Comparison of ENCODE assay signal across 29 cellular contexts in the genomic region with DNA sequence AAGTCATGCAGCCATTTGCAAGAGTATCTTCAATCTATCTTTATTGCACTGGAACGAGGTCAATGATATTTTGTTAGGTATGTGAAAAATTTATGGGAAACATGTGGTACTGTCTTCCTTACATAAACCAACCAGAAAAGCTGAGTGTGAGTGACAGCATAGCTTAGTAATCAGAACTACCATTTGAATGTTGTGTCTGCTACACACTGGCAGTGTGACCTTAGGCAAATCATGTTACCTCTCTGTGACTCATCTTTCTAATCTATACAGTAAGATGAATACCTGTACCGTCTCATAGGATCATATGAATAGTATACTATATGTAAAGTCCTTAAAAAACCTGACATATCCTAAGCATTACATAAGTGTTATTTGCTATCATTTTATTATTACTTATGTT.
"Had no signal": no experiment of that assay in that cellular context is flagged by ENCODE, and none has a peak within 500 bp of the region (broad histone marks: within the 10 kb centered on the region; RNA-seq: fewer than 3 reads in every experiment).

No MANE protein-coding gene starts in this region.

- H3K36me3 Mint-ChIP-seq: activated naive CD8-positive, alpha-beta T cell; mesothelial cell of epicardium; naive thymus-derived CD4-positive, alpha-beta T cell; stimulated activated effector memory CD8-positive, alpha-beta T cell treated with anti-CD3 and anti-CD28 coated beads, Interleukin-12 subunit alpha, Interleukin-12 subunit beta, amount 100 ng/mL, for 72 hours; type B pancreatic cell had no signal

- FAIRE-seq: islet of Langerhans, TTC549 had no signal

- H3K9me3 Mint-ChIP-seq: mesothelial cell of epicardium had no signal

- H3K36me3 ChIP-seq: ascending aorta, brain microvascular endothelial cell, heart right ventricle, ovary, right lobe of liver, uterus had no signal

- H3K4me1 Mint-ChIP-seq: naive thymus-derived CD4-positive, alpha-beta T cell; stimulated activated effector memory CD8-positive, alpha-beta T cell treated with anti-CD3 and anti-CD28 coated beads, Interleukin-12 subunit alpha, Interleukin-12 subunit beta, amount 100 ng/mL, for 72 hours had no signal

- DNase-seq: activated CD4-positive, alpha-beta T cell treated with anti-CD3 and anti-CD28 coated beads for 4 hours; activated CD4-positive, alpha-beta T cell treated with anti-CD3 and anti-CD28 coated beads, Interleukin-2, amount 50 U/mL, for 4 hours; activated CD8-positive, alpha-beta memory T cell treated with anti-CD3 and anti-CD28 coated beads for 24 hours; activated effector memory CD4-positive, alpha-beta T cell treated with Interleukin-2 at 50 U/mL for 16 hours; activated naive CD4-positive, alpha-beta T cell treated with Interleukin-2 at 50 U/mL for 16 hours; brain microvascular endothelial cell; cortex of kidney; effector memory CD8-positive, alpha-beta T cell; heart right ventricle; left ventricle myocardium superior; mammary epithelial cell; naive thymus-derived CD4-positive, alpha-beta T cell; ovary; right lobe of liver; stimulated activated CD4-positive, alpha-beta T cell treated with anti-CD3 and anti-CD28 coated beads, Interleukin-12 subunit alpha, Interleukin-12 subunit beta, amount 100 ng/mL, for 4 hours; stimulated activated CD4-positive, alpha-beta T cell treated with anti-CD3 and anti-CD28 coated beads, Interleukin-4, amount 100 ng/mL, for 1 hour; substantia nigra; T-helper 9 cell; uterus had no signal

- H3K27me3 ChIP-seq: ascending aorta, brain microvascular endothelial cell, heart right ventricle, ovary, right lobe of liver, uterus had no signal

- H3K4me3 ChIP-seq: ascending aorta, heart right ventricle, ovary, right lobe of liver, skin epidermis, uterus had no signal

- H3K27me3 Mint-ChIP-seq: effector memory CD8-positive, alpha-beta T cell; stimulated activated naive CD8-positive, alpha-beta T cell treated with anti-CD3 and anti-CD28 coated beads, Interleukin-15, Interleukin-2, amounts not matched to agents 100 ng/mL and 50 ng/mL, for 24 hours had no signal

- H3K27ac Mint-ChIP-seq: activated naive CD8-positive, alpha-beta T cell; effector memory CD8-positive, alpha-beta T cell; mesothelial cell of epicardium; naive thymus-derived CD4-positive, alpha-beta T cell; progenitor cell of endocrine pancreas; stimulated activated effector memory CD8-positive, alpha-beta T cell treated with anti-CD3 and anti-CD28 coated beads, Interleukin-12 subunit alpha, Interleukin-12 subunit beta, amount 100 ng/mL, for 72 hours; stimulated activated naive CD8-positive, alpha-beta T cell treated with anti-CD3 and anti-CD28 coated beads, Interleukin-15, Interleukin-2, amounts not matched to agents 100 ng/mL and 50 ng/mL, for 24 hours; type B pancreatic cell had no signal

- ATAC-seq: effector memory CD8-positive, alpha-beta T cell; heart right ventricle; left ventricle myocardium superior; naive thymus-derived CD4-positive, alpha-beta T cell; right lobe of liver; stimulated activated effector memory CD8-positive, alpha-beta T cell treated with anti-CD3 and anti-CD28 coated beads, Interleukin-12 subunit alpha, Interleukin-12 subunit beta, amount 100 ng/mL, for 72 hours had no signal

- H3K4me3 Mint-ChIP-seq: activated naive CD8-positive, alpha-beta T cell; effector memory CD8-positive, alpha-beta T cell; mesothelial cell of epicardium; naive thymus-derived CD4-positive, alpha-beta T cell; stimulated activated effector memory CD8-positive, alpha-beta T cell treated with anti-CD3 and anti-CD28 coated beads, Interleukin-12 subunit alpha, Interleukin-12 subunit beta, amount 100 ng/mL, for 72 hours; stimulated activated naive CD8-positive, alpha-beta T cell treated with anti-CD3 and anti-CD28 coated beads, Interleukin-15, Interleukin-2, amounts not matched to agents 100 ng/mL and 50 ng/mL, for 24 hours; type B pancreatic cell had no signal
